In the genomic region with DNA sequence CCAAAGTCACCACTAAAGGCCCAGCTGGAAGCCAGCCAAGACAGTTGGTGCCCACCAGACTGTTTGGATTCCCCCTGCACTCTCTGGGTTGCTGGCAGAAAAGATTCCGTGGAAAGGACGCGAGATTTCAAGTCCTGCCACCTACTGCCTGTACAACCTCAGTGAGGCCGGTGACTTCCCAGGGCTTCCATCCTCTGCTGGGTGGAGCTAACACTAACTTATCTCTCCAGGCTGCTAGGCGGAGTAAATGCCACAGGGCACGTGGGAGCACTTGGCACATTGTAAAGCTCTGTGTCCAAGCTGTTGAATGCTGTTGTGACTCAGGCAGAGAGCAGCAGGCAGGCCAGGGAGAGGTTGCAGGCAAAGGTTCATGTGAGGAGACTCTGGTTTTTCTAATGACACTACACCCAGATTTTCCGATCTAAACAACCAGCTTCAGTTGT, we compare ENCODE assay signal across 9 cellular contexts. TPM values are rescaled to one million over a fixed set of nuclear protein-coding genes. Genes with fewer than 3 reads are reported as not detected.
DNase-seq lines count a peak whose midpoint lies in the region; ATAC-seq, FAIRE-seq and TF ChIP-seq lines count a peak whose summit lies in the region.
"Had no signal": no experiment of that assay in that cellular context is flagged by ENCODE, and none has a peak within 500 bp of the region (broad histone marks: within the 10 kb centered on the region; RNA-seq: fewer than 3 reads in every experiment).

No MANE protein-coding gene starts in this region.

- H3K4me1 ChIP-seq in breast epithelium, result peaks cover 6 to 14% of the 10 kb centered on the region in 2 donors

- no peaks in the 10 kb centered on the region for H3K27me3 ChIP-seq in breast epithelium

- ATAC-seq in left lobe of liver, result peak; percentile 86
- no peak for ATAC-seq in GM18519 (IDR thresholded peaks at IDR 0.05; ENCODE audit: low FRiP score, unreplicated experiment)
- no peak for ATAC-seq in GM18498 (IDR thresholded peaks at IDR 0.05; ENCODE audit: unreplicated experiment)

- no peak for FAIRE-seq in urothelium cell line (lab: Jason Lieb, UNC)

- DNase-seq in COR-L47 (lab: John Stamatoyannopoulos, UW), result peak; percentile 41
- peak; percentile 66 for DNase-seq in NCI-H1694 treated with DMSO at 0.1 percent for 48 hours (lab: John Stamatoyannopoulos, UW)
- peak; percentile 84 to 89 for DNase-seq in breast epithelium (ENCODE audit: low spot score in 2 of 2)
- DNase-seq in left lobe of liver (ENCODE audit: low spot score), result peak; percentile 95
- peak; percentile 72 for DNase-seq in urothelium cell line (ENCODE audit: low spot score)
- no peak for DNase-seq in NCI-H1048 (lab: John Stamatoyannopoulos, UW)

- H3K36me3 ChIP-seq in breast epithelium, result no peaks in the 10 kb centered on the region

- no peak for TF ChIP-seq POLR2A in breast epithelium (IDR thresholded peaks at IDR 0.05)

- H3K4me3 ChIP-seq in breast epithelium, result no peak overlapping the region
- H3K4me3 ChIP-seq: dorsolateral prefrontal cortex had no signal

- H3K27ac ChIP-seq in breast epithelium, result peak overlapping the region; percentile 80 to 84

- no peak for TF ChIP-seq CTCF in breast epithelium (IDR thresholded peaks at IDR 0.05)

- intact Hi-C loops in breast epithelium (cut with DNase I; ENCODE audit: low total_unique reads), result no loop called here

- H3K9me3 ChIP-seq in breast epithelium, result no peaks in the 10 kb centered on the region

RNA-seq across cellular contexts. Expression of a gene that starts 50.9 kb away (rescaled TPM):
- 10 to 100 TPM; 14.9 to 29.3 (median 26.5) TPM for total RNA-seq in breast epithelium
- 5.3 TPM for total RNA-seq in left lobe of liver
